7 cellular contexts compared by ENCODE assay signal in genomic region chr2:25700221-25700660, GRCh38. TPM values are rescaled to one million over a fixed set of nuclear protein-coding genes. Genes with fewer than 3 reads are reported as not detected.
DNase-seq lines count a peak whose midpoint lies in the region; ATAC-seq, FAIRE-seq and TF ChIP-seq lines count a peak whose summit lies in the region.

No MANE protein-coding gene starts in this region.

- peak; percentile 83 for FAIRE-seq in HepG2 (lab: Jason Lieb, UNC)

- peaks cover 0 to 3% (median 3%) of the 10 kb centered on the region in 5 experiments for H3K9me3 Mint-ChIP-seq in brain

- H4K20me1 ChIP-seq in OCI-LY1 (ENCODE audit: insufficient read depth, low read length) (no peaks in the 10 kb centered on the region), HepG2 (ENCODE audit: insufficient read depth, low read length) (no peaks in the 10 kb centered on the region)

- ATAC-seq in HepG2, result peak; percentile 36

- no peak overlapping the region for H3K27ac Mint-ChIP-seq in brain

- no TSS peak for BruUV-seq in HepG2 (replicated peaks; lab: Mats Ljungman, UMichigan)

- H2AFZ ChIP-seq in OCI-LY1 (ENCODE audit: low read length) (no peak overlapping the region), HepG2 (ENCODE audit: low read length) (no peak overlapping the region)

- H3K27ac ChIP-seq in HEK293 (ENCODE audit: extremely low read depth, low read depth, low read length), result no peak overlapping the region
- no peak overlapping the region for H3K27ac ChIP-seq in OCI-LY1 (ENCODE audit: low read depth, low read length, poor library complexity, severe bottlenecking)
- H3K27ac ChIP-seq in HepG2 (ENCODE audit: extremely low read length, insufficient read depth, low read length), result no peak overlapping the region
- H3K27ac ChIP-seq in testis, result no peak overlapping the region

- H3K36me3 Mint-ChIP-seq in brain, result no peaks in the 10 kb centered on the region

- WGBS in HepG2 (ENCODE audit: low lambda C conversion rate), result 10% methylated on average over 6 of the region's 6 CpGs
- WGBS in testis, 2 donors, result 39 to 47% methylated on average over 6 of the region's 6 CpGs
- 20 to 35% methylated on average over 6 of the region's 6 CpGs for WGBS in lower leg skin, 2 donors

- peak; percentile 10 for DNase-seq in DMS153 (lab: John Stamatoyannopoulos, UW)
- DNase-seq in HepG2 (ENCODE audit: low spot score), result peak; percentile 41
- DNase-seq in testis, result peak; percentile 19
- no peak for DNase-seq in lower leg skin (ENCODE audit: low spot score in 2 of 2)

- peak; percentile 30 for TF ChIP-seq RAD21 in HepG2 (CRISPR knock-in tag; IDR thresholded peaks at IDR 0.05)

- in situ Hi-C loops in HepG2 (cut with HindIII; ENCODE audit: extremely low pct_ligation_motif_present, low pct_unique_long_range_greater_than_20kb), result no loop called here

- no peak overlapping the region for H3K4me3 ChIP-seq in HEK293 (ENCODE audit: low read depth, low read length)
- H3K4me3 ChIP-seq in OCI-LY1 (ENCODE audit: low read depth, low read length, poor library complexity, severe bottlenecking), result no peak overlapping the region
- H3K4me3 ChIP-seq in HepG2 (replicated peaks in 1 of 3; ENCODE audit: insufficient read depth in 1 of 3, low read depth in 2 of 3, low read length in 3 of 3), result no peak overlapping the region
- H3K4me3 ChIP-seq in testis, result no peak overlapping the region
- H3K4me3 ChIP-seq in lower leg skin (ENCODE audit: low read depth, poor library complexity, severe bottlenecking), result no peak overlapping the region

- H3K4me2 ChIP-seq in OCI-LY1 (ENCODE audit: low read length) (no peak overlapping the region), HepG2 (ENCODE audit: low read depth, low read length) (no peak overlapping the region)

- CTCF ChIA-PET in HEK293 (lab: Yijun Ruan, JAX) (interaction anchor here (0.6 to 5.1 kb wide), 23 partner anchors 10 to 1149 kb away, joined by 3 to 82 read pairs (median 4); no protein-coding TSS in a partner anchor), HepG2 (lab: Yijun Ruan, JAX; ENCODE audit: low intra/inter-chr PET ratio, low total read pairs) (interaction anchor here (1.9 kb wide), 1 partner anchor 93 kb away, joined by 18 read pairs; no protein-coding TSS in a partner anchor)

- H3K4me1 ChIP-seq in HEK293 (ENCODE audit: control insufficient read depth, insufficient read depth, low read length) (peaks cover 12% of the 10 kb centered on the region), OCI-LY1 (ENCODE audit: insufficient read depth, low read length, severe bottlenecking) (no peaks in the 10 kb centered on the region), HepG2 (ENCODE audit: insufficient read depth, low read length) (peaks cover 22% of the 10 kb centered on the region), testis (no peaks in the 10 kb centered on the region)

- H3F3A ChIP-seq in OCI-LY1 (ENCODE audit: insufficient read depth, low read length), result no peaks in the 10 kb centered on the region

- H3K27me3 ChIP-seq in OCI-LY1 (ENCODE audit: insufficient read depth, low read length) (0 out of 2 replicates have a peak, but pooled peaks cover 4% of the 10 kb centered on the region), HepG2 (ENCODE audit: control insufficient read depth in 1 of 2, insufficient read depth in 2 of 2, low read length in 2 of 2) (peaks cover 3 to 34% of the 10 kb centered on the region in 2 experiments; a peak in 3 of 5 replicates), testis (no peaks in the 10 kb centered on the region)

- H3K4me3 Mint-ChIP-seq in brain, result peak overlapping the region in 1 of 5 experiments; percentile 36

- H3K9ac ChIP-seq in OCI-LY1 (ENCODE audit: low read length) (no peak overlapping the region), HepG2 (ENCODE audit: insufficient read depth, low read depth, low read length) (no peak overlapping the region)

- intact Hi-C loops in HepG2 (cut with micrococcal nuclease; ENCODE audit: unreplicated experiment) (loop anchor here (1.0 kb wide), 1 partner anchor 93 kb away; no protein-coding TSS in a partner anchor), testis (cut with DNase I; ENCODE audit: low total_unique reads) (no loop called here), lower leg skin (cut with DNase I; ENCODE audit: low total_unique reads) (no loop called here)

- TF ChIP-seq POLR2A in HepG2 (IDR thresholded peaks at IDR 0.05; ENCODE audit: insufficient read depth in 1 of 2, low read depth in 2 of 2, low read length in 2 of 2) (no peak), testis (IDR thresholded peaks at IDR 0.05) (no peak), lower leg skin (IDR thresholded peaks at IDR 0.05) (no peak)

- no peaks in the 10 kb centered on the region for H3K36me3 ChIP-seq in HEK293 (ENCODE audit: control insufficient read depth in 2 of 2, insufficient read depth in 1 of 2, low read length in 2 of 2)
- H3K36me3 ChIP-seq in OCI-LY1 (ENCODE audit: insufficient read depth, low read length), result no peaks in the 10 kb centered on the region
- H3K36me3 ChIP-seq in HepG2 (replicated peaks in 1 of 2; ENCODE audit: control insufficient read depth in 1 of 2, insufficient read depth in 2 of 2, low read length in 2 of 2), result no peaks in the 10 kb centered on the region
- H3K36me3 ChIP-seq in testis (ENCODE audit: low read depth, missing control alignments), result no peaks in the 10 kb centered on the region

- POLR2A ChIA-PET in HEK293 (lab: Yijun Ruan, JAX), result interaction anchor here (0.7 kb wide), 1 partner anchor 10 kb away, joined by 3 read pairs; no protein-coding TSS in a partner anchor
- POLR2A ChIA-PET in HepG2 (lab: Yijun Ruan, JAX), result interaction anchor here (0.8 to 1.3 kb wide), 2 partner anchors 10 to 338 kb away, joined by 3 read pairs; no protein-coding TSS in a partner anchor

- H3K79me2 ChIP-seq in OCI-LY1 (ENCODE audit: insufficient read depth, low read length), result no peaks in the 10 kb centered on the region
- H3K79me2 ChIP-seq in HepG2 (ENCODE audit: insufficient read depth, low read length), result no peaks in the 10 kb centered on the region

- TF ChIP-seq EP300 in HepG2 (IDR thresholded peaks at IDR 0.05; ENCODE audit: low read depth in 2 of 2, low read length in 2 of 2), result no peak
- no peak for TF ChIP-seq EP300 in HepG2 (CRISPR knock-in tag; IDR thresholded peaks at IDR 0.05; ENCODE audit: borderline replicate concordance)

- no peaks in the 10 kb centered on the region for H3K9me2 ChIP-seq in OCI-LY1 (ENCODE audit: low read depth, low read length)

- no peaks in the 10 kb centered on the region for H3K9me3 ChIP-seq in HEK293 (ENCODE audit: control insufficient read depth, insufficient read depth, low read depth, low read length)
- no peaks in the 10 kb centered on the region for H3K9me3 ChIP-seq in OCI-LY1 (ENCODE audit: low read length)
- no peaks in the 10 kb centered on the region for H3K9me3 ChIP-seq in HepG2 (ENCODE audit: low read length)
- no peaks in the 10 kb centered on the region for H3K9me3 ChIP-seq in testis

- peaks cover 12% of the 10 kb centered on the region for H3K27me3 Mint-ChIP-seq in brain

- H3K4me1 Mint-ChIP-seq in brain, result peaks cover 5% of the 10 kb centered on the region

- no peak for TF ChIP-seq CTCF in HEK293 (tag by site-specific recombination; IDR thresholded peaks at IDR 0.05)
- peak; percentile 82 for TF ChIP-seq CTCF in OCI-LY1 (IDR thresholded peaks at IDR 0.05; ENCODE audit: low read length)
- TF ChIP-seq CTCF in brain (conservative IDR thresholded peaks at IDR 0.05), result peak; percentile 64 to 74
- peak; percentile 72 for TF ChIP-seq CTCF in HepG2 (CRISPR knock-in tag; IDR thresholded peaks at IDR 0.05)
- peak; percentile 43 to 81 (median 76) for TF ChIP-seq CTCF in testis (IDR thresholded peaks at IDR 0.05)
- no peak for TF ChIP-seq CTCF in lower leg skin (IDR thresholded peaks at IDR 0.05)

TF ChIP-seq in HEK293, 187 proteins besides CTCF, POLR2A, EP300 and RAD21 (continues in another document):
- TF ChIP-seq ZBTB48 (tag by site-specific recombination; IDR thresholded peaks at IDR 0.05) (peak; percentile 48; the same call in 1 of the 2 replicates), IKZF3 (tag by site-specific recombination; IDR thresholded peaks at IDR 0.05) (no peak), ZBTB8A (tag by site-specific recombination; IDR thresholded peaks at IDR 0.05) (peak; percentile 11; the same call in 1 of the 2 replicates)

TF ChIP-seq in HepG2, 621 proteins besides CTCF, POLR2A, EP300 and RAD21 (continues in another document):
- TF ChIP-seq SMC3 (IDR thresholded peaks at IDR 0.05; ENCODE audit: low read length), result peak; percentile 87

RNA-seq across cellular contexts. Expression of gene DTNB, which starts 26.9 kb away (rescaled TPM):
- 60.5 TPM for polyA plus RNA-seq in brain (ENCODE audit: insufficient read depth, low read depth, low replicate concordance)
- 13.7 and 14.4 TPM in 2 replicates for total RNA-seq in HepG2 (2016; rRNA removed; fragmentation: Illumina TruSeq; extraction: Trizol)
- total RNA-seq in HepG2 (2016; cell fraction: cytosol; rRNA removed; fragmentation: Illumina TruSeq; extraction: Trizol; ENCODE audit: low read depth), result 28.9 and 34.5 TPM in 2 replicates
- 13.7 and 14.4 TPM in 2 replicates for total RNA-seq in HepG2 (2016; cell fraction: insoluble cytoplasmic fraction; rRNA removed; fragmentation: Illumina TruSeq; extraction: Trizol)
- 30.4 and 34.2 TPM in 2 replicates for total RNA-seq in HepG2 (2016; cell fraction: membrane; rRNA removed; fragmentation: Illumina TruSeq; extraction: Trizol)
- 19.0 and 20.2 TPM in 2 replicates for total RNA-seq in HepG2 (2016; cell fraction: nucleus; rRNA removed; fragmentation: Illumina TruSeq; extraction: Trizol)
- 21.7 and 23.9 TPM in 2 replicates for polyA plus RNA-seq in HepG2 (2011; rRNA removed)
- 10.9 and 12.5 TPM in 2 replicates for polyA plus RNA-seq in HepG2 (2011; cell fraction: cytosol; rRNA removed)
- polyA plus RNA-seq in HepG2 (2011; cell fraction: nucleus; rRNA removed), result 20.1 and 22.6 TPM in 2 replicates
- 9.6 and 10.4 TPM in 2 replicates for polyA plus RNA-seq in HepG2 (2012)
- 26.8 and 31.6 TPM in 2 replicates for polyA plus RNA-seq in HepG2 (2016; cell fraction: cytosol; fragmentation: Illumina TruSeq; extraction: Trizol; ENCODE audit: low read depth)
- polyA plus RNA-seq in HepG2 (2016; cell fraction: insoluble cytoplasmic fraction; fragmentation: Illumina TruSeq; extraction: Trizol; ENCODE audit: low read depth), result 13.2 and 14.8 TPM in 2 replicates
- 33.3 and 36.1 TPM in 2 replicates for polyA plus RNA-seq in HepG2 (2016; cell fraction: membrane; fragmentation: Illumina TruSeq; extraction: Trizol; ENCODE audit: low read depth)
- 18.4 and 20.4 TPM in 2 replicates for polyA plus RNA-seq in HepG2 (2016; cell fraction: nucleus; fragmentation: Illumina TruSeq; extraction: Trizol; ENCODE audit: insufficient read depth, low read depth)
- 26.2 and 31.7 TPM in 2 replicates for polyA minus RNA-seq in HepG2 (2011; rRNA and poly(A)+ RNA removed; ENCODE audit: low replicate concordance)
- 10.5 and 13.8 TPM in 2 replicates for polyA minus RNA-seq in HepG2 (2011; cell fraction: cytosol; rRNA and poly(A)+ RNA removed)
- 41.6 and 48.1 TPM in 2 replicates for polyA minus RNA-seq in HepG2 (2011; cell fraction: nucleus; rRNA and poly(A)+ RNA removed)
- 10 to 100 TPM; 45.1 to 47.3 TPM for total RNA-seq in testis
- 21.9 TPM for polyA plus RNA-seq in testis (ENCODE audit: insufficient read depth, low read depth, low replicate concordance)
- 10 to 100 TPM in 3 of 4 donors, 1 to 10 TPM in 1; 8.8 to 15.2 (median 12.7) TPM for total RNA-seq in lower leg skin

Comparison
In these comparisons a context has a peak if more than half of its experiments do, and no peak if none do; other contexts are left out.
1. DNase-seq: peak in DMS153 (single experiment), HepG2 (single experiment) and testis (single experiment); none in lower leg skin (0 of 2).
2. CTCF ChIP-seq: peak in OCI-LY1 (single experiment), brain (2 of 2), HepG2 (single experiment) and testis (3 of 3); none in HEK293 (single experiment) and lower leg skin (0 of 3).